ENCODE assay signal across 27 cellular contexts in the genomic region with DNA sequence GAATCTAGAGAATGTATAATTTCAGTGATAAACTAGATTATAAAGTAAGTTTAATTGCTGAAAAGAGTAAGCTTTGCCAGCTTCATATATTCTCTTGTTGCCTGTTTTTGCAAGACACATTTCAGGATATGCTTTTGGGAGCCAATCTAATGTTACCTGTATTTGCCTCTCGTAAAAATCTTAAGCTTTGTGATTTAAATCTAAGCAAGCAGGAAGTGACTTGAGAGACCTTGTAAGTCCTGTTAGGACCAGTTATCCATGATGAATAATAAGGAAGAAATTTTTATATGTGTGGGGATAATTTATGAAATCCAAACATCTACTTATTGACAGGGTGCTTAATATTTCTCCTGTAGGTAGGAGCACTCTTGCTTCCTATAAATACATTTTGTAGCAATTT.
"Had no signal": no experiment of that assay in that cellular context is flagged by ENCODE, and none has a peak within 500 bp of the region (broad histone marks: within the 10 kb centered on the region; RNA-seq: fewer than 3 reads in every experiment).

No MANE protein-coding gene starts in this region.

- H3K4me1 ChIP-seq: lower lobe of right lung had no signal

- H3K4me3 ChIP-seq: adrenal gland, coronary artery, hepatocyte, lower lobe of right lung, sigmoid colon, thoracic aorta, vagina had no signal

- H3K27ac ChIP-seq: adrenal gland, coronary artery, hepatocyte, lower lobe of right lung, sigmoid colon, thoracic aorta, vagina had no signal

- H3K4me2 ChIP-seq: hepatocyte had no signal

- H3K9me3 Mint-ChIP-seq: activated B cell treated with CpG ODN at 0.5 μM for 24 hours; activated T-cell treated with anti-CD3 and anti-CD28 coated beads, Interleukin-2, amount 50 U/mL, for 4 hours; neural crest cell; type B pancreatic cell had no signal

- H3K4me3 Mint-ChIP-seq: activated B cell treated with CpG ODN at 0.5 μM for 24 hours; activated naive CD8-positive, alpha-beta T cell; activated T-cell treated with anti-CD3 and anti-CD28 coated beads, Interleukin-2, amount 50 U/mL, for 4 hours; naive thymus-derived CD4-positive, alpha-beta T cell; neural crest cell; type B pancreatic cell had no signal

- H3K27me3 Mint-ChIP-seq: activated B cell treated with CpG ODN at 0.5 μM for 24 hours; activated naive CD8-positive, alpha-beta T cell; naive thymus-derived CD4-positive, alpha-beta T cell; type B pancreatic cell had no signal

- FAIRE-seq: astrocyte had no signal

- DNase-seq: activated B cell treated with CpG ODN at 0.5 μM for 24 hours; activated CD4-positive, alpha-beta T cell treated with anti-CD3 and anti-CD28 coated beads for 4 hours; activated CD4-positive, alpha-beta T cell treated with anti-CD3 and anti-CD28 coated beads, Interleukin-2, amount 50 U/mL, for 48 hours; activated CD8-positive, alpha-beta memory T cell treated with anti-CD3 and anti-CD28 coated beads, Interleukin-2, amount 50 U/mL, for 48 hours; activated naive CD4-positive, alpha-beta T cell; activated T-cell treated with anti-CD3 and anti-CD28 coated beads, Interleukin-2, amount 50 U/mL, for 4 hours; adrenal gland; cerebellar nuclear complex; lower lobe of right lung; naive thymus-derived CD4-positive, alpha-beta T cell; occipital lobe; posterior cingulate gyrus; retina; sigmoid colon; stimulated activated CD4-positive, alpha-beta T cell treated with anti-CD3 and anti-CD28 coated beads, Interleukin-2, amount 100 ng/mL, for 48 hours; stimulated activated CD8-positive, alpha-beta memory T cell treated with anti-CD3 and anti-CD28 coated beads, Interleukin-4, amount 100 ng/mL, for 48 hours; stimulated activated naive CD4-positive, alpha-beta T cell; T-helper 9 cell had no signal

- ATAC-seq: activated T-cell treated with anti-CD3 and anti-CD28 coated beads, Interleukin-2, amount 50 U/mL, for 4 hours; lower lobe of right lung; naive thymus-derived CD4-positive, alpha-beta T cell had no signal

- H3K9me3 ChIP-seq: adrenal gland, lower lobe of right lung, sigmoid colon, thoracic aorta, vagina had no signal

- H3K27ac Mint-ChIP-seq: activated B cell treated with CpG ODN at 0.5 μM for 24 hours; activated naive CD8-positive, alpha-beta T cell; activated T-helper 2 cell treated with anti-CD3 and anti-CD28 coated beads, Interferon-gamma antibody, Interleukin-2, Interleukin-4, amounts not matched to agents 10 μg/mL and 5 μg/mL and 100 μg/mL, durations not matched to agents 14 hours and 24 hours and 36 hours; naive thymus-derived CD4-positive, alpha-beta T cell; type B pancreatic cell had no signal
